In the genomic region with DNA sequence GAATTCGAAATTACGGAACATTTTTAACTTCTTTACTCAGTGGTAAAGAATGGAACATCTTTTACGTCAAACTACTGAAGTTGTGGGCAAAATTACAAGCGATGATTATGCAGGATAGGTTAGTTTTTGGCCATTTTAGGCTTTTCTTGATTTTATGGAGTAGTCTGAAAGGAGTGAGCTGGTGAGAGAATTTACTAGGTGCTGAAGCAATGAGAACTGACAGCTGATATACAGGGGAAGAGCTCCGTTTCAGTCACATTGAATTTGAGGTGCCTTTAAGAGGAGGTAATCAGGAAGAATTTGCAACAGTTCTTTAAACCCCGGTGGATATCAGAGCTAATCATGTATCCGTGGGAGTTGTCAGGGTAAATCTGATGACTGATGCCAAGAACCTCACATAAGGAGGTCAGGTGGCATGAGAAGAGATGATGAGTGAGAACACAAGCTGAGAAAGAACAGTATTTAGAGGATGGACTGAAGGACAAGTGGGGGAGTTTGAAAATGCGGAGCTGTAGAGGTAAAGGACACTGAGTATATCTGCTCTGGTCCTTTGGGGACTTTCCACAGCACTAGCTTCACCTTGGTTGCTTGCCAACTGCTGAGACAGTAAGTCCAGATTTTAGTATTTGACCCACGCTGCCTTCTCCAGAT, we compare ENCODE assay signal across 8 cellular contexts.
DNase-seq lines count a peak whose midpoint lies in the region; ATAC-seq and TF ChIP-seq lines count a peak whose summit lies in the region.
"Had no signal": no experiment of that assay in that cellular context is flagged by ENCODE, and none has a peak within 500 bp of the region (broad histone marks: within the 10 kb centered on the region; RNA-seq: fewer than 3 reads in every experiment).

No MANE protein-coding gene starts in this region.

- peak; percentile 75 for ATAC-seq in GM18861 (IDR thresholded peaks at IDR 0.05; ENCODE audit: unreplicated experiment)
- ATAC-seq in GM21529 (IDR thresholded peaks at IDR 0.05; ENCODE audit: unreplicated experiment), result peak; percentile 68
- peak; percentile 62 for ATAC-seq in HG03521 (IDR thresholded peaks at IDR 0.05; ENCODE audit: unreplicated experiment)

- H3K9ac ChIP-seq in GM23248 (no peak overlapping the region), smooth muscle cell (ENCODE audit: low read depth) (no peak overlapping the region)

- no peaks in the 10 kb centered on the region for H3K36me3 ChIP-seq in GM23248 (ENCODE audit: low read depth)
- no peaks in the 10 kb centered on the region for H3K36me3 ChIP-seq in smooth muscle cell (ENCODE audit: low read depth)

- in situ Hi-C loops in GM23248 (cut with MboI), result no loop called here

- H3K4me1 ChIP-seq in GM23248 (ENCODE audit: insufficient read depth) (peaks cover 19% of the 10 kb centered on the region), smooth muscle cell (ENCODE audit: low read depth) (no peaks in the 10 kb centered on the region)

- no peak for TF ChIP-seq CTCF in smooth muscle cell (IDR thresholded peaks at IDR 0.05; ENCODE audit: borderline replicate concordance, insufficient read depth, poor library complexity, severe bottlenecking)

- H2AFZ ChIP-seq in GM23248, result no peak overlapping the region
- no peak overlapping the region for H2AFZ ChIP-seq in smooth muscle cell (ENCODE audit: low read depth)

- H3K4me3 ChIP-seq in GM23248, result no peak overlapping the region
- no peak overlapping the region for H3K4me3 ChIP-seq in smooth muscle cell
- H3K4me3 ChIP-seq: dorsolateral prefrontal cortex had no signal

- no peaks in the 10 kb centered on the region for H3K9me3 ChIP-seq in GM23248 (ENCODE audit: low read depth)
- no peaks in the 10 kb centered on the region for H3K9me3 ChIP-seq in smooth muscle cell (replicated peaks; ENCODE audit: low read depth)

- H3K79me2 ChIP-seq in GM23248 (ENCODE audit: insufficient read depth) (no peaks in the 10 kb centered on the region), smooth muscle cell (ENCODE audit: low read depth) (no peaks in the 10 kb centered on the region)

- no peaks in the 10 kb centered on the region for H4K20me1 ChIP-seq in GM23248 (ENCODE audit: insufficient read depth)
- H4K20me1 ChIP-seq in smooth muscle cell (ENCODE audit: low read depth), result no peaks in the 10 kb centered on the region

- H3K27ac ChIP-seq in GM23248 (no peak overlapping the region), smooth muscle cell (ENCODE audit: low read depth) (no peak overlapping the region)
- H3K27ac ChIP-seq: dorsolateral prefrontal cortex had no signal

- peaks cover 17% of the 10 kb centered on the region for H3F3A ChIP-seq in GM23248 (ENCODE audit: insufficient read depth)
- no peaks in the 10 kb centered on the region for H3F3A ChIP-seq in smooth muscle cell (ENCODE audit: low read depth)

- 85 to 86% methylated on average over 9 of the region's 9 CpGs for WGBS in GM23248 (ENCODE audit: low coverage in 1 of 2, low lambda C conversion rate in 2 of 2, missing lambda C conversion rate in 2 of 2), 2 experiments
- WGBS in smooth muscle cell (ENCODE audit: low lambda C conversion rate), result 69% methylated on average over 9 of the region's 9 CpGs

- no peaks in the 10 kb centered on the region for H3K9me2 ChIP-seq in GM23248 (ENCODE audit: insufficient read depth)

- H3K4me2 ChIP-seq in GM23248 (ENCODE audit: unreplicated experiment) (no peak overlapping the region), smooth muscle cell (no peak overlapping the region)

- DNase-seq in iris pigment epithelial cell (ENCODE audit: low read depth) (peak; percentile 51), GM23248 (no peak), NCI-H2029 (lab: John Stamatoyannopoulos, UW) (no peak), smooth muscle cell (lab: John Stamatoyannopoulos, UW; ENCODE audit: unreplicated experiment) (no peak)
- DNase-seq: dorsolateral prefrontal cortex had no signal

- H3K27me3 ChIP-seq in GM23248 (replicated peaks; ENCODE audit: insufficient read depth) (no peaks in the 10 kb centered on the region), smooth muscle cell (ENCODE audit: low read depth) (no peaks in the 10 kb centered on the region)
- H3K27me3 ChIP-seq: dorsolateral prefrontal cortex had no signal
